In genomic region chr12:49110191-49111155, GRCh38 we compare ENCODE assay signal across 1 cellular context.
A peak's percentile ranks its signal among the peaks of the same experiment; 100 is the strongest.
TF ChIP-seq lines count a peak whose summit lies in the region.

Gene LMBR1L, minus strand, starts transcription at chr12:49110847. Its CDS starts 292 bp downstream, at chr12:49110555.

TF ChIP-seq in K562, 482 proteins besides CTCF, POLR2A, EP300 and RAD21 (continued from another document and continues in another):
- TF ChIP-seq JUND (IDR thresholded peaks at IDR 0.05; ENCODE audit: borderline replicate concordance, low read depth, low read length) (peak; percentile 37; the same call in 1 of the 2 replicates), JUND (tag; IDR thresholded peaks at IDR 0.05; ENCODE audit: borderline replicate concordance, low read depth, low read length) (no peak), THAP12 (CRISPR knock-in tag; IDR thresholded peaks at IDR 0.05) (0 out of 2 replicates have a peak, but pooled peaks have one; percentile 17), HDAC1 (IDR thresholded peaks at IDR 0.05) (peak in 1 of 2 experiments; percentile 41; a peak in 1 of 4 replicates), EP400 (IDR thresholded peaks at IDR 0.05) (peak; percentile 10; the same call in 1 of the 2 replicates), E2F3 (CRISPR knock-in tag; IDR thresholded peaks at IDR 0.05) (peak; percentile 31; the same call in 1 of the 2 replicates), POLR2G (IDR thresholded peaks at IDR 0.05; ENCODE audit: low read depth, low read length) (peak; percentile 83), PHF8 (IDR thresholded peaks at IDR 0.05; ENCODE audit: borderline replicate concordance, low read length) (peak; percentile 64; the same call in 1 of the 2 replicates), SRF (CRISPR knock-in tag; IDR thresholded peaks at IDR 0.05) (peak in 1 of 2 experiments; percentile 69; a peak in 1 of 4 replicates), SIN3A (IDR thresholded peaks at IDR 0.05; ENCODE audit: borderline replicate concordance in 2 of 2, control insufficient read depth in 1 of 2, low read depth in 2 of 2, low read length in 2 of 2) (peak in 1 of 2 experiments; percentile 69; a peak in 2 of 4 replicates), RBM25 (IDR thresholded peaks at IDR 0.05; ENCODE audit: low read depth, low read length, severe bottlenecking) (peak; percentile 92), ZNF354B (CRISPR knock-in tag; IDR thresholded peaks at IDR 0.05) (no peak), TFAP4 (CRISPR knock-in tag; IDR thresholded peaks at IDR 0.05; ENCODE audit: borderline replicate concordance) (peak; percentile 78), SP2 (IDR thresholded peaks at IDR 0.05; ENCODE audit: extremely low read depth, low read depth, low read length, poor library complexity, severe bottlenecking) (peak; percentile 83), THRA (IDR thresholded peaks at IDR 0.05) (no peak), CCAR2 (IDR thresholded peaks at IDR 0.05; ENCODE audit: low read depth, low read length) (no peak), ATF7 (IDR thresholded peaks at IDR 0.05) (peak; percentile 86), HNRNPLL (IDR thresholded peaks at IDR 0.05; ENCODE audit: low read depth, low read length, poor library complexity, severe bottlenecking) (peak; percentile 39), CHD2 (IDR thresholded peaks at IDR 0.05; ENCODE audit: low read depth, low read length) (peak; percentile 78), PHF20 (IDR thresholded peaks at IDR 0.05; ENCODE audit: partially characterized antibody) (no peak), PBX2 (CRISPR knock-in tag; IDR thresholded peaks at IDR 0.05; ENCODE audit: low read depth) (peak; percentile 56), PBX2 (tag; conservative IDR thresholded peaks at IDR 0.05; ENCODE audit: low read depth) (peak; percentile 98), ZFP91 (CRISPR knock-in tag; IDR thresholded peaks at IDR 0.05) (peak; percentile 95), ZNF263 (CRISPR knock-in tag; IDR thresholded peaks at IDR 0.05; ENCODE audit: borderline replicate concordance) (peak; percentile 56; the same call in 1 of the 2 replicates), ARID4B (CRISPR knock-in tag; IDR thresholded peaks at IDR 0.05) (peak; percentile 90), L3MBTL2 (IDR thresholded peaks at IDR 0.05) (peak; percentile 57), SMARCA4 (IDR thresholded peaks at IDR 0.05) (no peak), RBFOX2 (IDR thresholded peaks at IDR 0.05; ENCODE audit: low read depth, low read length) (peak; percentile 81), KAT7 (CRISPR knock-in tag; IDR thresholded peaks at IDR 0.05; ENCODE audit: borderline replicate concordance) (0 out of 2 replicates have a peak, but pooled peaks have one; percentile 55), HOMEZ (CRISPR knock-in tag; IDR thresholded peaks at IDR 0.05) (no peak), SMAD4 (CRISPR knock-in tag; conservative IDR thresholded peaks at IDR 0.05) (peak; percentile 63; the same call in 1 of the 2 replicates), TAF15 (IDR thresholded peaks at IDR 0.05; ENCODE audit: low read depth, low read length) (no peak), YY1 (IDR thresholded peaks at IDR 0.05; ENCODE audit: borderline replicate concordance in 1 of 3, control insufficient read depth in 1 of 3, extremely low read depth in 1 of 3, insufficient read depth in 3 of 3, insufficient read length in 1 of 3, insufficient replicate concordance in 2 of 3, low read depth in 1 of 3, low read length in 2 of 3) (peak in 2 of 3 experiments; percentile 71 to 83), NKRF (IDR thresholded peaks at IDR 0.05; ENCODE audit: borderline replicate concordance) (peak; percentile 57; the same call in 1 of the 2 replicates), BCOR (IDR thresholded peaks at IDR 0.05) (peak; percentile 19; the same call in 1 of the 2 replicates), GABPB1 (CRISPR knock-in tag; IDR thresholded peaks at IDR 0.05) (peak; percentile 50; the same call in 1 of the 2 replicates), CXXC5 (CRISPR knock-in tag; IDR thresholded peaks at IDR 0.05) (peak; percentile 68), ILF3 (IDR thresholded peaks at IDR 0.05; ENCODE audit: borderline replicate concordance) (no peak), ZKSCAN3 (CRISPR knock-in tag; IDR thresholded peaks at IDR 0.05) (no peak), ZNF639 (CRISPR knock-in tag; conservative IDR thresholded peaks at IDR 0.05 in 1 of 2, IDR thresholded peaks at IDR 0.05 in 1 of 2) (0 out of 4 replicates have a peak, but pooled peaks of 1 of the 2 experiments have one; percentile 50), ZNF766 (CRISPR knock-in tag; conservative IDR thresholded peaks at IDR 0.05) (0 out of 2 replicates have a peak, but pooled peaks have one; percentile 13), MBD2 (IDR thresholded peaks at IDR 0.05; ENCODE audit: borderline replicate concordance, low read depth) (peak; percentile 91), NRF1 (conservative IDR thresholded peaks at IDR 0.05 in 1 of 2, IDR thresholded peaks at IDR 0.05 in 1 of 2) (peak; percentile 62 to 63), SMAD2 (IDR thresholded peaks at IDR 0.05; ENCODE audit: low read depth, low read length) (no peak)
